Comparison of ENCODE assay signal across 22 cellular contexts in the genomic region with DNA sequence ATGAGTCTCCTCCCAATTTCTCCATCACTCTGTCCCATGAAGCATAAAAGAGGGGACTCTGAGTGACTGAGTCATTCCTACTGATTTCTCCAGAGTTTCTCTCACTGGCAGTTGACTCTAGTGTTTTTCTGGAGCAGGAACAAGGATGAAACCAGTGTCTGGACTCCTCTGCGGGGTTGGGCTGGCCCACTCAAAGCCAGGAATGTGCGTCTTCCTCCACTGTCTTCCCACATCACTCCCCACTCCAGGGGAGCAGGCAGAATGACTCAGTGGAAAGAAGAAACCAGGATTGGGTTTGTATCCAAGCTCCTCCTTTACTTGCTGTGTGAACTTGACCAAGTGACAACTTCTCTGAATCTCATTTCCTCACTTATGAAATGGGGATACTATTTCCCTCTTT.
"Had no signal": no experiment of that assay in that cellular context is flagged by ENCODE, and none has a peak within 500 bp of the region (broad histone marks: within the 10 kb centered on the region; RNA-seq: fewer than 3 reads in every experiment).

No MANE protein-coding gene starts in this region.

- H3K4me1 ChIP-seq: breast epithelium, right atrium auricular region, tibial nerve, uterus had no signal

- ATAC-seq: activated CD8-positive, alpha-beta T cell treated with anti-CD3 and anti-CD28 coated beads, Interleukin-2, amount 10 ng/mL, durations not matched to agents 7 days and 5 days; activated naive CD4-positive, alpha-beta T cell treated with anti-CD3 and anti-CD28 coated beads, Interleukin-2, amount 50 U/mL, for 72 hours; natural killer cell had no signal

- H3K27ac ChIP-seq: breast epithelium, epithelial cell of prostate, right atrium auricular region, tibial nerve, uterus had no signal

- H3K9me3 ChIP-seq: uterus had no signal

- DNase-seq: activated CD4-positive, alpha-beta T cell treated with anti-CD3 and anti-CD28 coated beads, Interleukin-2, amount 10 ng/mL, durations not matched to agents 24 days and 14 days; activated CD4-positive, CD25-positive, alpha-beta regulatory T cell; activated CD8-positive, alpha-beta memory T cell treated with anti-CD3 and anti-CD28 coated beads, Interleukin-2, amount 50 U/mL, for 4 hours; activated CD8-positive, alpha-beta T cell treated with anti-CD3 and anti-CD28 coated beads, Interleukin-2, amount 10 ng/mL, durations not matched to agents 7 days and 5 days; activated gamma-delta T cell; activated T-cell treated with anti-CD3 and anti-CD28 coated beads, Interleukin-2, amount 50 U/mL, for 48 hours; amygdala; cerebellar nuclear complex; kidney glomerular epithelial cell; mesendoderm; natural killer cell; nucleus accumbens; small intestine; stimulated activated CD4-positive, alpha-beta T cell treated with anti-CD3 and anti-CD28 coated beads, Interleukin-4, amount 100 ng/mL, for 24 hours; stimulated activated naive CD4-positive, alpha-beta T cell; substantia nigra; uterus had no signal

- H3K36me3 ChIP-seq: breast epithelium, right atrium auricular region, tibial nerve, uterus had no signal

- H3K27me3 ChIP-seq: right atrium auricular region, tibial nerve, uterus had no signal

- H3K4me3 ChIP-seq: breast epithelium, right atrium auricular region, tibial nerve, uterus had no signal
